1 cellular context compared by ENCODE assay signal in genomic region chr14:37587881-37588666, GRCh38.
A peak's percentile ranks its signal among the peaks of the same experiment; 100 is the strongest.
TF ChIP-seq lines count a peak whose summit lies in the region.

No MANE protein-coding gene starts in this region.

TF ChIP-seq in HepG2, 621 proteins besides CTCF, POLR2A, EP300 and RAD21 (continued from another document and continues in another):
- TF ChIP-seq ZSCAN21 (CRISPR knock-in tag; IDR thresholded peaks at IDR 0.05; ENCODE audit: borderline replicate concordance) (peak; percentile 77; the same call in 1 of the 2 replicates), ZNF691 (CRISPR knock-in tag; IDR thresholded peaks at IDR 0.05; ENCODE audit: borderline replicate concordance, low read depth) (peak; percentile 77), HNF4G (IDR thresholded peaks at IDR 0.05; ENCODE audit: borderline replicate concordance, low read depth, low read length) (peak; percentile 3; the same call in 1 of the 2 replicates), HNF4G (CRISPR knock-in tag; IDR thresholded peaks at IDR 0.05; ENCODE audit: borderline replicate concordance, low read depth) (no peak), CBX1 (IDR thresholded peaks at IDR 0.05; ENCODE audit: low read depth) (no peak), RFXANK (CRISPR knock-in tag; IDR thresholded peaks at IDR 0.05) (no peak), SOX5 (CRISPR knock-in tag; IDR thresholded peaks at IDR 0.05; ENCODE audit: borderline replicate concordance) (no peak; the same call in 1 of the 2 replicates), TSC22D2 (CRISPR knock-in tag; IDR thresholded peaks at IDR 0.05; ENCODE audit: borderline replicate concordance) (0 out of 2 replicates have a peak, but pooled peaks have one; percentile 47), ZBTB46 (CRISPR knock-in tag; IDR thresholded peaks at IDR 0.05; ENCODE audit: borderline replicate concordance) (no peak), GATA4 (IDR thresholded peaks at IDR 0.05; ENCODE audit: borderline replicate concordance, low read depth) (0 out of 2 replicates have a peak, but pooled peaks have one; percentile 5), ZNF567 (CRISPR knock-in tag; IDR thresholded peaks at IDR 0.05; ENCODE audit: borderline replicate concordance) (0 out of 2 replicates have a peak, but pooled peaks have one; percentile 23), NFYC (CRISPR knock-in tag; IDR thresholded peaks at IDR 0.05) (peak; percentile 4; the same call in 1 of the 2 replicates), SUZ12 (IDR thresholded peaks at IDR 0.05; ENCODE audit: low read depth, low read length) (no peak), ZNF773 (CRISPR knock-in tag; IDR thresholded peaks at IDR 0.05; ENCODE audit: borderline replicate concordance) (no peak; the same call in 1 of the 2 replicates), KLF6 (CRISPR knock-in tag; IDR thresholded peaks at IDR 0.05) (peak; percentile 34), ZNF343 (CRISPR knock-in tag; IDR thresholded peaks at IDR 0.05) (no peak), ZNF720 (CRISPR knock-in tag; IDR thresholded peaks at IDR 0.05) (no peak), PBX3 (CRISPR knock-in tag; IDR thresholded peaks at IDR 0.05; ENCODE audit: borderline replicate concordance) (peak; percentile 84; the same call in 1 of the 2 replicates), SNAPC5 (CRISPR knock-in tag; IDR thresholded peaks at IDR 0.05; ENCODE audit: borderline replicate concordance) (peak; percentile 94), FOXA3 (CRISPR knock-in tag; IDR thresholded peaks at IDR 0.05) (peak; percentile 75; the same call in 1 of the 2 replicates), IRX3 (CRISPR knock-in tag; IDR thresholded peaks at IDR 0.05; ENCODE audit: borderline replicate concordance, low read depth) (no peak; the same call in 1 of the 2 replicates), GMEB1 (CRISPR knock-in tag; IDR thresholded peaks at IDR 0.05; ENCODE audit: borderline replicate concordance) (peak; percentile 53), XRCC5 (optimal IDR thresholded peaks at IDR 0.05; ENCODE audit: low read length) (peak; percentile 80), ZNF800 (CRISPR knock-in tag; IDR thresholded peaks at IDR 0.05) (peak; percentile 99), TEF (CRISPR knock-in tag; IDR thresholded peaks at IDR 0.05) (0 out of 2 replicates have a peak, but pooled peaks have one; percentile 13), HOXA5 (CRISPR knock-in tag; IDR thresholded peaks at IDR 0.05) (peak; percentile 89), MXD3 (CRISPR knock-in tag; IDR thresholded peaks at IDR 0.05) (peak; percentile 91), USF2 (IDR thresholded peaks at IDR 0.05; ENCODE audit: low read depth, low read length) (no peak), USF2 (CRISPR knock-in tag; IDR thresholded peaks at IDR 0.05; ENCODE audit: borderline replicate concordance) (no peak; the same call in 1 of the 2 replicates), PLSCR1 (CRISPR knock-in tag; IDR thresholded peaks at IDR 0.05; ENCODE audit: borderline replicate concordance) (peak; percentile 83; the same call in 1 of the 2 replicates), PITX1 (CRISPR knock-in tag; IDR thresholded peaks at IDR 0.05) (peak; percentile 87), HMG20B (CRISPR knock-in tag; conservative IDR thresholded peaks at IDR 0.05) (no peak), ZEB1 (IDR thresholded peaks at IDR 0.05; ENCODE audit: insufficient replicate concordance, low read depth) (no peak), HINFP (CRISPR knock-in tag; IDR thresholded peaks at IDR 0.05; ENCODE audit: low read depth) (no peak; the same call in 1 of the 2 replicates), ZBTB39 (CRISPR knock-in tag; IDR thresholded peaks at IDR 0.05) (peak; percentile 95), SIN3A (IDR thresholded peaks at IDR 0.05; ENCODE audit: borderline replicate concordance, low read depth, low read length) (peak; percentile 64; the same call in 1 of the 2 replicates), ZNF766 (CRISPR knock-in tag; IDR thresholded peaks at IDR 0.05; ENCODE audit: borderline replicate concordance) (peak; percentile 27), PHB2 (IDR thresholded peaks at IDR 0.05; ENCODE audit: partially characterized antibody) (no peak), SPEN (CRISPR knock-in tag; IDR thresholded peaks at IDR 0.05; ENCODE audit: low read depth) (no peak; the same call in 1 of the 2 replicates)
